Comparison of ENCODE assay signal across 8 cellular contexts in genomic region chr20:21303061-21303871, GRCh38. TPM values are rescaled to one million over a fixed set of nuclear protein-coding genes. Genes with fewer than 3 reads are reported as not detected.
DNase-seq lines count a peak whose midpoint lies in the region; ATAC-seq, FAIRE-seq and TF ChIP-seq lines count a peak whose summit lies in the region.

Gene XRN2 (plus strand): TSS chr20:21303331. CDS start chr20:21303399, 68 bp downstream.

- H3K4me1 ChIP-seq in BE2C, result no peaks in the 10 kb centered on the region

- H3K4me3 ChIP-seq in BE2C (ENCODE audit: low read depth, low read length), result peak within 1 kb of the TSS; percentile 87

- H3K9me3 ChIP-seq in BE2C, result no peaks in the 10 kb centered on the region

- H3K27me3 ChIP-seq in BE2C (no peaks in the 10 kb centered on the region; the same call in 1 of the 2 replicates), layer of hippocampus (ENCODE audit: control insufficient read depth, insufficient read depth, low read length) (no peaks in the 10 kb centered on the region)

- no peak for TF ChIP-seq CTCF in BE2C (IDR thresholded peaks at IDR 0.05; ENCODE audit: low read depth, low read length)

- DNase-seq in BE2C (peak; percentile 97), GM19239 (ENCODE audit: insufficient read length, low spot score) (peak; percentile 88), NCI-H524 (lab: John Stamatoyannopoulos, UW) (peak; percentile 90 to 91)
- peak; percentile 91 to 94 for DNase-seq in activated CD4-positive, alpha-beta T cell treated with anti-CD3 and anti-CD28 coated beads for 4 hours
- peak; percentile 94 to 95 for DNase-seq in stimulated activated CD4-positive, alpha-beta T cell treated with anti-CD3 and anti-CD28 coated beads, Interleukin-1b, Interleukin-23, amount 100 ng/mL, for 4 hours (ENCODE audit: low read depth in 2 of 2)

- peaks cover 2% of the 10 kb centered on the region; the same call in 1 of the 2 replicates for H3K36me3 ChIP-seq in BE2C

- H3K27ac ChIP-seq in cingulate gyrus (ENCODE audit: low read depth, low read length) (peak within 1 kb of the TSS; percentile 90), layer of hippocampus (ENCODE audit: low read depth, low read length) (peak within 1 kb of the TSS; percentile 84)

- peak; percentile 77 for ATAC-seq in HG03457 (IDR thresholded peaks at IDR 0.05; ENCODE audit: unreplicated experiment)

- FAIRE-seq in GM19239 (lab: Jason Lieb, UNC), result peak; percentile 95

RNA-seq across cellular contexts. Expression of gene XRN2, which starts in this region (rescaled TPM):
- polyA plus RNA-seq in BE2C (2012; ENCODE audit: insufficient read depth, insufficient read length, low read depth), result 52.3 TPM

Comparison
In these comparisons a context has a peak if more than half of its experiments do, and no peak if none do; other contexts are left out.
1. Peak in every context shown above with its lines: DNase-seq, ATAC-seq, H3K4me3 ChIP-seq and H3K27ac ChIP-seq.